ENCODE assay signal across 22 cellular contexts in genomic region chr6:43780891-43781571, GRCh38.
"Had no signal": no experiment of that assay in that cellular context is flagged by ENCODE, and none has a peak within 500 bp of the region (broad histone marks: within the 10 kb centered on the region; RNA-seq: fewer than 3 reads in every experiment).

No MANE protein-coding gene starts in this region.

- H3K27ac Mint-ChIP-seq: activated B cell treated with CpG ODN at 0.5 μM for 24 hours; activated CD4-positive, alpha-beta memory T cell treated with anti-CD3 and anti-CD28 coated beads for 36 hours; effector memory CD8-positive, alpha-beta T cell; memory B cell; stimulated activated memory B cell treated with anti-CD40 and anti-IgM and Interleukin-4, amounts not matched to agents 10 μg/mL and 1 μg/mL and 100 μg/mL, for 72 hours had no signal

- DNase-seq: activated B cell treated with CpG ODN at 0.5 μM for 24 hours; activated CD4-positive, alpha-beta memory T cell treated with anti-CD3 and anti-CD28 coated beads for 36 hours; activated CD4-positive, alpha-beta T cell treated with anti-CD3 and anti-CD28 coated beads for 4 hours; activated gamma-delta T cell treated with Interleukin-2 at 50 U/mL for 16 hours; activated T-cell treated with anti-CD3 and anti-CD28 coated beads for 4 hours; effector memory CD8-positive, alpha-beta T cell; foreskin melanocyte; kidney; left lung; mucosa of descending colon; naive B cell; ovary; sigmoid colon; spleen; stimulated activated CD4-positive, alpha-beta T cell treated with anti-CD3 and anti-CD28 coated beads, Interleukin-4, amount 100 ng/mL, for 4 hours; tibial artery had no signal

- H3K4me1 ChIP-seq: neural progenitor cell had no signal

- H3K36me3 ChIP-seq: neural progenitor cell, ovary had no signal

- H3K4me3 Mint-ChIP-seq: activated B cell treated with CpG ODN at 0.5 μM for 24 hours; activated CD4-positive, alpha-beta memory T cell treated with anti-CD3 and anti-CD28 coated beads for 36 hours; activated T-helper 1 cell treated with anti-CD3 and anti-CD28 coated beads, Interleukin-12 subunit alpha, Interleukin-12 subunit beta, Interleukin-2, Interleukin-4 antibody, amounts not matched to agents 30 ng/mL and 10 ng/mL and 1 ng/mL, durations not matched to agents 14 hours and 24 hours and 36 hours; effector memory CD8-positive, alpha-beta T cell; memory B cell; naive B cell; neural progenitor cell; stimulated activated memory B cell treated with anti-CD40 and anti-IgM and Interleukin-4, amounts not matched to agents 10 μg/mL and 1 μg/mL and 100 μg/mL, for 72 hours had no signal

- H3K9me3 ChIP-seq: adrenal gland, left lung, mucosa of descending colon, ovary, sigmoid colon, spleen, tibial artery had no signal

- H3K36me3 Mint-ChIP-seq: memory B cell; naive B cell; stimulated activated memory B cell treated with anti-CD40 and anti-IgM and Interleukin-4, amounts not matched to agents 10 μg/mL and 1 μg/mL and 100 μg/mL, for 72 hours had no signal

- H3K4me3 ChIP-seq: adrenal gland, left lung, mucosa of descending colon, neural progenitor cell, ovary, sigmoid colon, spleen, tibial artery had no signal

- ATAC-seq: activated naive CD4-positive, alpha-beta T cell treated with anti-CD3 and anti-CD28 coated beads, Interleukin-2, amount 50 U/mL, for 72 hours; effector memory CD8-positive, alpha-beta T cell; mucosa of descending colon; stimulated activated memory B cell treated with anti-CD40 and anti-IgM and Interleukin-4, amounts not matched to agents 10 μg/mL and 1 μg/mL and 100 μg/mL, for 72 hours had no signal

- H3K27ac ChIP-seq: left lung, neural progenitor cell, ovary, tibial artery had no signal

- H3K9ac ChIP-seq: neural progenitor cell had no signal

- H3K27me3 ChIP-seq: adrenal gland, left lung, neural progenitor cell, ovary, sigmoid colon, spleen, tibial artery had no signal

- H3K27me3 Mint-ChIP-seq: activated B cell treated with CpG ODN at 0.5 μM for 24 hours; activated CD4-positive, alpha-beta memory T cell treated with anti-CD3 and anti-CD28 coated beads for 36 hours; effector memory CD8-positive, alpha-beta T cell; memory B cell; stimulated activated memory B cell treated with anti-CD40 and anti-IgM and Interleukin-4, amounts not matched to agents 10 μg/mL and 1 μg/mL and 100 μg/mL, for 72 hours had no signal
